In the genomic region with DNA sequence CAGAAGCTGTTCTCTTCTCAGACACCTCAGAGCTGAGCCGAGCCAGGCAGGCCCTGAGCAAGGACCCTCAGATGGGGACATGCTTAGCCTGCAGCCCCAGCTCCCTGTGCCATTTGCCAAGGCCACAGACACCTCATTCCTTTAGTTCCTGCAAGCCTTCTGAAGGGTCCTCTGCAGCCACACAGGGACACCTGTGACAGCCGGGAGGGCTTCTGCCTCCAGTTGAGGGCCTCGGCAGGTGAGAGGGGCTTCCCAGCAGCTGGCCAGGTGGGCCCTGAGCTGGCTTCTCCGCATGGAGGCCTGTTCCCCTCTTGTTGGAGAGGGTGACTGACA, we compare ENCODE assay signal across 24 cellular contexts. TPM values are rescaled to one million over a fixed set of nuclear protein-coding genes. Genes with fewer than 3 reads are reported as not detected.
DNase-seq lines count a peak whose midpoint lies in the region; ATAC-seq and TF ChIP-seq lines count a peak whose summit lies in the region.
"Had no signal": no experiment of that assay in that cellular context is flagged by ENCODE, and none has a peak within 500 bp of the region (broad histone marks: within the 10 kb centered on the region; RNA-seq: fewer than 3 reads in every experiment).

No MANE protein-coding gene starts in this region.

- H3K27me3 ChIP-seq in upper lobe of right lung (no peaks in the 10 kb centered on the region), SJCRH30 (no peaks in the 10 kb centered on the region)
- H3K27me3 ChIP-seq: MG63 had no signal

- H3K9me3 Mint-ChIP-seq in activated CD4-positive, alpha-beta memory T cell treated with anti-CD3 and anti-CD28 coated beads, Interleukin-2, amount 10 ng/mL, durations not matched to agents 7 days and 5 days, result no peaks in the 10 kb centered on the region
- H3K9me3 Mint-ChIP-seq in activated CD4-positive, alpha-beta memory T cell treated with anti-CD3 and anti-CD28 coated beads for 36 hours, result no peaks in the 10 kb centered on the region
- H3K9me3 Mint-ChIP-seq: CD8-positive, alpha-beta T cell; H9 had no signal

- H3K36me3 Mint-ChIP-seq in activated CD4-positive, alpha-beta memory T cell treated with anti-CD3 and anti-CD28 coated beads, Interleukin-2, amount 10 ng/mL, durations not matched to agents 7 days and 5 days (ENCODE audit: low read depth), result peaks cover 68% of the 10 kb centered on the region
- H3K36me3 Mint-ChIP-seq in activated CD4-positive, alpha-beta memory T cell treated with anti-CD3 and anti-CD28 coated beads for 36 hours, result peaks cover 34% of the 10 kb centered on the region

- POLR2A ChIA-PET in activated CD4-positive, alpha-beta memory T cell treated with anti-CD3 and anti-CD28 coated beads, Interleukin-2, amount 10 ng/mL, durations not matched to agents 7 days and 5 days (lab: Charles Lee), result interaction anchor here (1.3 to 1.7 kb wide), 2 partner anchors 11 to 15 kb away, joined by 4 to 5 read pairs; no protein-coding TSS in a partner anchor
- POLR2A ChIA-PET in activated CD4-positive, alpha-beta memory T cell treated with anti-CD3 and anti-CD28 coated beads for 36 hours (lab: Charles Lee), result interaction anchor here (0.6 kb wide), 1 partner anchor 354 kb away, joined by 3 read pairs; no protein-coding TSS in a partner anchor

- H3K9me3 ChIP-seq in upper lobe of right lung, result no peaks in the 10 kb centered on the region
- H3K9me3 ChIP-seq in SJCRH30 (replicated peaks), result no peaks in the 10 kb centered on the region
- H3K9me3 ChIP-seq: MG63 had no signal

- no peak overlapping the region for H3K27ac Mint-ChIP-seq in activated CD4-positive, alpha-beta memory T cell treated with anti-CD3 and anti-CD28 coated beads, Interleukin-2, amount 10 ng/mL, durations not matched to agents 7 days and 5 days
- H3K27ac Mint-ChIP-seq in activated CD4-positive, alpha-beta memory T cell treated with anti-CD3 and anti-CD28 coated beads for 36 hours, result no peak overlapping the region
- H3K27ac Mint-ChIP-seq: CD8-positive, alpha-beta T cell; H9 had no signal

- H3K27ac ChIP-seq in upper lobe of right lung, result no peak overlapping the region
- no peak overlapping the region for H3K27ac ChIP-seq in SJCRH30
- H3K27ac ChIP-seq: GM23248, HL-60 had no signal

- no peaks in the 10 kb centered on the region for H3K27me3 Mint-ChIP-seq in activated CD4-positive, alpha-beta memory T cell treated with anti-CD3 and anti-CD28 coated beads, Interleukin-2, amount 10 ng/mL, durations not matched to agents 7 days and 5 days
- no peaks in the 10 kb centered on the region for H3K27me3 Mint-ChIP-seq in activated CD4-positive, alpha-beta memory T cell treated with anti-CD3 and anti-CD28 coated beads for 36 hours

- ATAC-seq in Right ventricle myocardium inferior, result no peak
- ATAC-seq in upper lobe of right lung, result no peak
- ATAC-seq: CD8-positive, alpha-beta T cell; HepG2; K562 had no signal

- no peak overlapping the region for H3K4me3 Mint-ChIP-seq in activated CD4-positive, alpha-beta memory T cell treated with anti-CD3 and anti-CD28 coated beads, Interleukin-2, amount 10 ng/mL, durations not matched to agents 7 days and 5 days
- H3K4me3 Mint-ChIP-seq in activated CD4-positive, alpha-beta memory T cell treated with anti-CD3 and anti-CD28 coated beads for 36 hours, result no peak overlapping the region
- H3K4me3 Mint-ChIP-seq: CD8-positive, alpha-beta T cell; H9 had no signal

- peak; percentile 11 for DNase-seq in activated CD4-positive, alpha-beta memory T cell treated with anti-CD3 and anti-CD28 coated beads, Interleukin-2, amount 10 ng/mL, durations not matched to agents 7 days and 5 days
- DNase-seq in activated CD4-positive, alpha-beta memory T cell treated with anti-CD3 and anti-CD28 coated beads for 36 hours, result no peak
- peak; percentile 67 for DNase-seq in cardiac septum (ENCODE audit: low spot score)
- DNase-seq in Right ventricle myocardium inferior (ENCODE audit: missing footprints), result no peak
- DNase-seq in posterior vena cava (ENCODE audit: low spot score), result peak; percentile 57
- peak; percentile 37 for DNase-seq in upper lobe of right lung
- no peak for DNase-seq in SJCRH30
- DNase-seq in pons (ENCODE audit: low spot score), result no peak
- DNase-seq: 8988T, AML-193, DND-41, GM23248, MG63, NCI-H1417 treated with DMSO at 0.1 percent for 48 hours, NCI-H187, NCI-H526 treated with DMSO at 0.1 percent for 48 hours, OCI-M1 had no signal

- TF ChIP-seq CTCF in upper lobe of right lung (IDR thresholded peaks at IDR 0.05), result no peak

- H3K4me1 ChIP-seq in upper lobe of right lung, result no peaks in the 10 kb centered on the region
- H3K4me1 ChIP-seq in SJCRH30, result no peaks in the 10 kb centered on the region

- H3K4me3 ChIP-seq in upper lobe of right lung (no peak overlapping the region), SJCRH30 (no peak overlapping the region)
- H3K4me3 ChIP-seq: GM23248, K562, MG63 had no signal

- intact Hi-C loops in activated CD4-positive, alpha-beta memory T cell treated with anti-CD3 and anti-CD28 coated beads for 36 hours (cut with micrococcal nuclease), result no loop called here
- intact Hi-C loops in cardiac septum (cut with DNase I), result no loop called here
- intact Hi-C loops in Right ventricle myocardium inferior (cut with DNase I), result no loop called here
- intact Hi-C loops in posterior vena cava (cut with DNase I), result no loop called here
- intact Hi-C loops in upper lobe of right lung (cut with DNase I), result no loop called here

- CTCF ChIA-PET in activated CD4-positive, alpha-beta memory T cell treated with anti-CD3 and anti-CD28 coated beads, Interleukin-2, amount 10 ng/mL, durations not matched to agents 7 days and 5 days (lab: Charles Lee), result no interaction called here
- CTCF ChIA-PET in activated CD4-positive, alpha-beta memory T cell treated with anti-CD3 and anti-CD28 coated beads for 36 hours (lab: Charles Lee), result no interaction called here

- no peaks in the 10 kb centered on the region for H3K4me1 Mint-ChIP-seq in activated CD4-positive, alpha-beta memory T cell treated with anti-CD3 and anti-CD28 coated beads, Interleukin-2, amount 10 ng/mL, durations not matched to agents 7 days and 5 days
- H3K4me1 Mint-ChIP-seq in activated CD4-positive, alpha-beta memory T cell treated with anti-CD3 and anti-CD28 coated beads for 36 hours (ENCODE audit: low read depth), result no peaks in the 10 kb centered on the region
- H3K4me1 Mint-ChIP-seq: H9 had no signal

- H3K36me3 ChIP-seq in upper lobe of right lung (peaks cover 49% of the 10 kb centered on the region), SJCRH30 (peaks cover 83% of the 10 kb centered on the region)

RNA-seq across cellular contexts. Expression of a gene that starts 18.2 kb away (rescaled TPM):
- total RNA-seq in activated CD4-positive, alpha-beta memory T cell treated with anti-CD3 and anti-CD28 coated beads, Interleukin-2, amount 10 ng/mL, durations not matched to agents 7 days and 5 days, result 100 to 1,000 TPM; 156 to 169 TPM
- 100 to 1,000 TPM; 128 to 133 TPM for total RNA-seq in activated CD4-positive, alpha-beta memory T cell treated with anti-CD3 and anti-CD28 coated beads for 36 hours
- total RNA-seq in cardiac septum (13.5 TPM), Right ventricle myocardium inferior (10.5 TPM), posterior vena cava (10 to 100 TPM; 11.8 to 22.4 TPM), upper lobe of right lung (19.5 TPM)
- total RNA-seq in SJCRH30 (2014; rRNA removed; shearing (Covaris generic)), result 111 and 118 TPM in 2 replicates

RNA-seq across cellular contexts. Expression of a gene that starts 48.0 kb away (rescaled TPM):
- not detected for total RNA-seq in activated CD4-positive, alpha-beta memory T cell treated with anti-CD3 and anti-CD28 coated beads, Interleukin-2, amount 10 ng/mL, durations not matched to agents 7 days and 5 days
- not detected for total RNA-seq in activated CD4-positive, alpha-beta memory T cell treated with anti-CD3 and anti-CD28 coated beads for 36 hours
- not detected for total RNA-seq in cardiac septum
- not detected for total RNA-seq in Right ventricle myocardium inferior
- total RNA-seq in posterior vena cava, result not detected
- total RNA-seq in upper lobe of right lung, result not detected
- not detected in 2 replicates for total RNA-seq in SJCRH30 (2014; rRNA removed; shearing (Covaris generic))
- total RNA-seq: CD8-positive, alpha-beta T cell; GM23248; H9; HepG2; HT-29; K562; LHCN-M2 had no signal

Comparison
In these comparisons a context has a peak if more than half of its experiments do, and no peak if none do; other contexts are left out.
1. DNase-seq: peak in activated CD4-positive, alpha-beta memory T cell treated with anti-CD3 and anti-CD28 coated beads, Interleukin-2, amount 10 ng/mL, durations not matched to agents 7 days and 5 days (single experiment), cardiac septum (single experiment), posterior vena cava (single experiment) and upper lobe of right lung (single experiment); none in activated CD4-positive, alpha-beta memory T cell treated with anti-CD3 and anti-CD28 coated beads for 36 hours (single experiment), Right ventricle myocardium inferior (single experiment), SJCRH30 (0 of 2) and pons (single experiment).